In genomic region chr19:48325265-48325910, GRCh38 we compare ENCODE assay signal across 8 cellular contexts. TPM values are rescaled to one million over a fixed set of nuclear protein-coding genes. Genes with fewer than 3 reads are reported as not detected.
DNase-seq lines count a peak whose midpoint lies in the region; ATAC-seq and TF ChIP-seq lines count a peak whose summit lies in the region.

Gene EMP3, plus strand, starts transcription at chr19:48325552. Its CDS starts 1,293 bp downstream, at chr19:48326845.

- TF ChIP-seq CTCF in coronary artery (IDR thresholded peaks at IDR 0.05) (no peak), lower leg skin (IDR thresholded peaks at IDR 0.05) (no peak)

- H3K4me3 ChIP-seq in coronary artery (peak within 1 kb of the TSS; percentile 82), lower leg skin (ENCODE audit: low read depth, poor library complexity, severe bottlenecking) (peak within 1 kb of the TSS; percentile 34)

- intact Hi-C loops in lower leg skin (cut with DNase I; ENCODE audit: low total_unique reads): loop anchor here (10.0 kb wide), 1 partner anchor 259 kb away; no protein-coding TSS in a partner anchor

- DNase-seq in GDM1 (lab: John Stamatoyannopoulos, UW) (peak; percentile 78), MV-4-11 (lab: John Stamatoyannopoulos, UW) (peak; percentile 94), coronary artery (ENCODE audit: low spot score) (peak; percentile 93), lower leg skin (ENCODE audit: low spot score in 2 of 2) (peak; percentile 83 to 96)
- DNase-seq in activated CD4-positive, alpha-beta T cell treated with anti-CD3 and anti-CD28 coated beads for 48 hours: peak; percentile 91
- peak; percentile 77 to 87 (median 78) for DNase-seq in stimulated activated CD4-positive, alpha-beta T cell treated with anti-CD3 and anti-CD28 coated beads, TNF-alpha, amount 100 ng/mL, for 48 hours (ENCODE audit: low read depth in 3 of 3)

- H3K27ac ChIP-seq in coronary artery: peak within 1 kb of the TSS; percentile 75 to 94

- no peak for ATAC-seq in HG03457 (IDR thresholded peaks at IDR 0.05; ENCODE audit: unreplicated experiment)
- no peak for ATAC-seq in GM21381 (IDR thresholded peaks at IDR 0.05; ENCODE audit: unreplicated experiment)

- no peak for TF ChIP-seq POLR2A in lower leg skin (IDR thresholded peaks at IDR 0.05)

- WGBS in lower leg skin, 2 donors: 0 to 1% methylated on average over 22 of the region's 22 CpGs

RNA-seq across cellular contexts. Expression of gene EMP3, which starts in this region (rescaled TPM):
- total RNA-seq in lower leg skin: 10 to 100 TPM; 11.5 to 29.3 (median 14.7) TPM
